In the genomic region with DNA sequence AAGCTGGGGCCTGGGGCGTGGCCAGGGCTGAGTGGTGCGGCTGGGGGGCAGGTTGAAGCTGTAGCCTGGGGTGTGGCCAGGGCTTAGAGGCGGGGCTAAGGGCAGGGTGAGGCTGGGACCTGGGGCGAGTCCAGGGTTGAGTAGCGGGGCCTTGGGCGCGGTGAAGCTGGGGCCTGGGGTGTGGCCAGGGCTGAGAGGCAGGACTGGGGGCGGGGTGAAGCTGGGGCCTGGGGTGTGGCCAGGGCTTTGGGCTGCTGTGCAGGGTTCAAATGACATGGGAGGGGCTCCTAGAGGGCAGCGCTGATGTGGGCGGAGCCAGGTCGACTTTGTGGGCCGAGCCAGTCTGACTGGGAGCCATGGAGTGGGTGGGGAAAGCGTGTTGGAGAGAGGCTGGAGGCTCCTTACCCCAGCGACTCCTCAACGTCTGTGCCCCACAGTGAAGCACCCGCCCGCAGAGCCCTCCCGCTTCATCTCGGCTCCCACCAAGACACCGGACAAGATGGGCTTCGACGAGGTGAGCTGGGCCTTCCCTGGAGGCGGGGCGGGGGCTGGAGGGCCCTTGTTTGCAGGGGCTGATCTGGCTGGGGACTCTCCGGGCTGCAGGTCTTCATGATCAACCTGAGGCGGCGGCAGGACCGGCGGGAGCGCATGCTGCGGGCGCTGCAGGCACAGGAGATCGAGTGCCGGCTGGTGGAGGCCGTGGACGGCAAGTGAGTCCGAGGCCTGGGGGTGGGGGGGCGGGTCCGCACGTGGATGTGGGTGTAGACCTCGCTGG, we compare ENCODE assay signal across 9 cellular contexts. TPM values are rescaled to one million over a fixed set of nuclear protein-coding genes. Genes with fewer than 3 reads are reported as not detected.
DNase-seq lines count a peak whose midpoint lies in the region; ATAC-seq, FAIRE-seq and TF ChIP-seq lines count a peak whose summit lies in the region.
"Had no signal": no experiment of that assay in that cellular context is flagged by ENCODE, and none has a peak within 500 bp of the region (broad histone marks: within the 10 kb centered on the region; RNA-seq: fewer than 3 reads in every experiment).

No MANE protein-coding gene starts in this region.

- H3K36me3 ChIP-seq in colonic mucosa (no peaks in the 10 kb centered on the region), ovary (no peaks in the 10 kb centered on the region)

- no peaks in the 10 kb centered on the region for H3K27me3 ChIP-seq in colonic mucosa
- H3K27me3 ChIP-seq in ovary: no peaks in the 10 kb centered on the region
- H3K27me3 ChIP-seq: heart right ventricle had no signal

- no peak for ATAC-seq in GM18520 (IDR thresholded peaks at IDR 0.05; ENCODE audit: unreplicated experiment)
- ATAC-seq: heart right ventricle had no signal

- H3K4me3 ChIP-seq in colonic mucosa (no peak overlapping the region), ovary (no peak overlapping the region)
- H3K4me3 ChIP-seq: heart right ventricle had no signal

- no peak for TF ChIP-seq EP300 in ovary (IDR thresholded peaks at IDR 0.05)

- H3K9ac ChIP-seq in colonic mucosa (ENCODE audit: low read depth in 2 of 2, low read length in 2 of 2): no peak overlapping the region

- DNase-seq in GM12891 (ENCODE audit: insufficient read length, low spot score) (peak; percentile 60), NAMALWA (ENCODE audit: low spot score) (peak; percentile 66), colonic mucosa (peak; percentile 87), ovary (peak; percentile 17 to 68 (median 52)), T-helper 9 cell (no peak), T1000 (lab: John Stamatoyannopoulos, UW) (no peak)
- DNase-seq: activated B cell treated with CpG ODN at 0.5 μM for 24 hours had no signal

- WGBS in ovary, 3 donors: 70 to 73% (median 72%) methylated on average over 41 of the region's 41 CpGs

- TF ChIP-seq CTCF in colonic mucosa (IDR thresholded peaks at IDR 0.05): no peak
- TF ChIP-seq CTCF in ovary (IDR thresholded peaks at IDR 0.05): no peak

- no peak overlapping the region for H3K27ac ChIP-seq in colonic mucosa
- H3K27ac ChIP-seq in ovary: no peak overlapping the region
- H3K27ac ChIP-seq: heart right ventricle had no signal

- intact Hi-C loops in colonic mucosa (cut with DNase I) (no loop called here), ovary (cut with DNase I) (no loop called here)

- H3K4me1 ChIP-seq in colonic mucosa: no peaks in the 10 kb centered on the region
- no peaks in the 10 kb centered on the region for H3K4me1 ChIP-seq in ovary (ENCODE audit: insufficient read depth)

- FAIRE-seq in GM12891 (lab: Jason Lieb, UNC): no peak

- H3K9me3 ChIP-seq in colonic mucosa (no peaks in the 10 kb centered on the region), ovary (no peaks in the 10 kb centered on the region)
- H3K9me3 ChIP-seq: heart right ventricle had no signal

- no peak for TF ChIP-seq POLR2A in GM12891 (IDR thresholded peaks at IDR 0.05; ENCODE audit: low read depth, low read length)
- no peak for TF ChIP-seq POLR2A in ovary (IDR thresholded peaks at IDR 0.05)

TF ChIP-seq in GM12891, 5 proteins besides CTCF, POLR2A, EP300 and RAD21:
- no peak for TF ChIP-seq PAX5 (IDR thresholded peaks at IDR 0.05; ENCODE audit: insufficient read depth, low read length, severe bottlenecking)
- TF ChIP-seq TAF1 (IDR thresholded peaks at IDR 0.05; ENCODE audit: low read depth, low read length): no peak
- TF ChIP-seq POLR2AphosphoS5 (IDR thresholded peaks at IDR 0.05; ENCODE audit: low read depth, low read length): no peak
- no peak for TF ChIP-seq POU2F2 (IDR thresholded peaks at IDR 0.05; ENCODE audit: low read depth, low read length)
- TF ChIP-seq SPI1 (IDR thresholded peaks at IDR 0.05; ENCODE audit: low read depth, low read length): no peak

RNA-seq across cellular contexts. Expression of gene COLGALT1, which starts 21.5 kb away (rescaled TPM):
- 14.4 TPM for polyA plus RNA-seq in GM12891 (2012; ENCODE audit: low read depth, missing spikeins)
- total RNA-seq in colonic mucosa: 10 to 100 TPM; 51.4 to 90.9 TPM
- 10 to 100 TPM; 30.4 to 75.2 (median 45.2) TPM for total RNA-seq in ovary
- 10 to 100 TPM; 31.4 to 72.6 TPM for polyA plus RNA-seq in ovary

Comparison
In these comparisons a context has a peak if more than half of its experiments do, and no peak if none do; other contexts are left out.
1. DNase-seq: peak in GM12891 (single experiment), NAMALWA (single experiment), colonic mucosa (single experiment) and ovary (5 of 5); none in T-helper 9 cell (single experiment) and T1000 (single experiment).